In the genomic region with DNA sequence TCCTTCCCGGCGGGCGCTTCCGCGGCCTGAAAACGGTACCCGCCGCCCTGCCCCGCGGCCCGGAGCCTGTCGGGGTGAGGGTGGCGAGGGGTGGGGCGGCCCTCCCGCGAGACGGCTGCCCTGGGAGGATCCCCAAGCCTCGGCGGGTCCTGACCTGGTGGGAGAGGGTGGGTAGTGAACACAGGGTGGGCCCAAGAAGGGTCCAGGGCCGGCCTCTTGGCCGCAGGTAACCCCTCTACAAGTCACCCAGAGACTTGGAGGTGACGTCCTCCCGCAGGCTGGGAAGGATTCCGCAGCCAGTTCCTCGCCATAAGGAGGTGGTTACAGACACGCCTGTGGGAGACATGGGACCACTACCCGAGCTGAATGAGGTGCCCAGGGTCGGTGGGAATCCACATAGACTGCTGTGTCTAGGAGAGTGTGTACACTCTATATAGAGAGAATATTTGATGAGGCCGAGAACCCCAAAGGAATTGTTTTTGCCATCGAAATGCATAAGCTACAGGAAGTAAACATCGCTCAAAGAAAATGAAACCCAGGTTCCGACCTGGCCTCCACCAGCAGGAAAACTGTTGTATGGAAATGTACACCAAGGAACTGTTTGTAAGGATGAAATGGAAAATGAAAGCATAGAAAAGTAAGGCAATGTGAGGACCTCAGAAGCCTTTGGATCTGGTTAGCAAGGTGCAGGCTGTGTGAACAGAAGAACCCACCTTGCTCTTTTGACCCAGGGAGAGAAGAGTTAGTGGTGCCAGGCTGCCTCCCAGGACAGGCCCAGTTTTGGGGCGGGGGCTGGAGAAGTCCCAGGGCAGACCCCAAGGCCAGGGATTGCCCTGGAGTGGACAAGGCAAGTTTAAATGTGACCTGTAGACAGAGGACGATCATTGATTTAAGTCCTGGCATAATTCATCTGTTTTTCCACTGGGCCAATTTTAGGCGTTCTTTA, we compare ENCODE assay signal across 1 cellular context.
TF ChIP-seq lines count a peak whose summit lies in the region.

No MANE protein-coding gene starts in this region.

TF ChIP-seq in HepG2, 621 proteins besides CTCF, POLR2A, EP300 and RAD21 (continued from another document and continues in another):
- no peak for TF ChIP-seq GABPA (IDR thresholded peaks at IDR 0.05; ENCODE audit: low read depth, low read length)
- TF ChIP-seq GABPA (CRISPR knock-in tag; IDR thresholded peaks at IDR 0.05; ENCODE audit: low read depth), result no peak
- no peak for TF ChIP-seq PBX3 (CRISPR knock-in tag; IDR thresholded peaks at IDR 0.05; ENCODE audit: borderline replicate concordance)
- TF ChIP-seq, protein P1, sequence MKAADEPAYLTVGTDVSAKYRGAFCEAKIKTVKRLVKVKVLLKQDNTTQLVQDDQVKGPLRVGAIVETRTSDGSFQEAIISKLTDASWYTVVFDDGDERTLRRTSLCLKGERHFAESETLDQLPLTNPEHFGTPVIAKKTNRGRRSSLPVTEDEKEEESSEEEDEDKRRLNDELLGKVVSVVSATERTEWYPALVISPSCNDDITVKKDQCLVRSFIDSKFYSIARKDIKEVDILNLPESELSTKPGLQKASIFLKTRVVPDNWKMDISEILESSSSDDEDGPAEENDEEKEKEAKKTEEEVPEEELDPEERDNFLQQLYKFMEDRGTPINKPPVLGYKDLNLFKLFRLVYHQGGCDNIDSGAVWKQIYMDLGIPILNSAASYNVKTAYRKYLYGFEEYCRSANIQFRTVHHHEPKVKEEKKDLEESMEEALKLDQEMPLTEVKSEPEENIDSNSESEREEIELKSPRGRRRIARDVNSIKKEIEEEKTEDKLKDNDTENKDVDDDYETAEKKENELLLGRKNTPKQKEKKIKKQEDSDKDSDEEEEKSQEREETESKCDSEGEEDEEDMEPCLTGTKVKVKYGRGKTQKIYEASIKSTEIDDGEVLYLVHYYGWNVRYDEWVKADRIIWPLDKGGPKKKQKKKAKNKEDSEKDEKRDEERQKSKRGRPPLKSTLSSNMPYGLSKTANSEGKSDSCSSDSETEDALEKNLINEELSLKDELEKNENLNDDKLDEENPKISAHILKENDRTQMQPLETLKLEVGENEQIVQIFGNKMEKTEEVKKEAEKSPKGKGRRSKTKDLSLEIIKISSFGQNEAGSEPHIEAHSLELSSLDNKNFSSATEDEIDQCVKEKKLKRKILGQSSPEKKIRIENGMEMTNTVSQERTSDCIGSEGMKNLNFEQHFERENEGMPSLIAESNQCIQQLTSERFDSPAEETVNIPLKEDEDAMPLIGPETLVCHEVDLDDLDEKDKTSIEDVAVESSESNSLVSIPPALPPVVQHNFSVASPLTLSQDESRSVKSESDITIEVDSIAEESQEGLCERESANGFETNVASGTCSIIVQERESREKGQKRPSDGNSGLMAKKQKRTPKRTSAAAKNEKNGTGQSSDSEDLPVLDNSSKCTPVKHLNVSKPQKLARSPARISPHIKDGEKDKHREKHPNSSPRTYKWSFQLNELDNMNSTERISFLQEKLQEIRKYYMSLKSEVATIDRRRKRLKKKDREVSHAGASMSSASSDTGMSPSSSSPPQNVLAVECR (CRISPR knock-in tag; IDR thresholded peaks at IDR 0.05; ENCODE audit: borderline replicate concordance), result peak; percentile 44
- no peak for TF ChIP-seq NFIB (CRISPR knock-in tag; IDR thresholded peaks at IDR 0.05; ENCODE audit: borderline replicate concordance)
- TF ChIP-seq ZBTB33 (CRISPR knock-in tag; IDR thresholded peaks at IDR 0.05), result no peak
- no peak for TF ChIP-seq ZNF280D (CRISPR knock-in tag; IDR thresholded peaks at IDR 0.05)
- no peak for TF ChIP-seq ZNF207 (IDR thresholded peaks at IDR 0.05; ENCODE audit: borderline replicate concordance)
- TF ChIP-seq ZNF773 (CRISPR knock-in tag; IDR thresholded peaks at IDR 0.05; ENCODE audit: borderline replicate concordance), result no peak
- TF ChIP-seq DNMT3B (CRISPR knock-in tag; conservative IDR thresholded peaks at IDR 0.05), result no peak
- TF ChIP-seq, protein P2, sequence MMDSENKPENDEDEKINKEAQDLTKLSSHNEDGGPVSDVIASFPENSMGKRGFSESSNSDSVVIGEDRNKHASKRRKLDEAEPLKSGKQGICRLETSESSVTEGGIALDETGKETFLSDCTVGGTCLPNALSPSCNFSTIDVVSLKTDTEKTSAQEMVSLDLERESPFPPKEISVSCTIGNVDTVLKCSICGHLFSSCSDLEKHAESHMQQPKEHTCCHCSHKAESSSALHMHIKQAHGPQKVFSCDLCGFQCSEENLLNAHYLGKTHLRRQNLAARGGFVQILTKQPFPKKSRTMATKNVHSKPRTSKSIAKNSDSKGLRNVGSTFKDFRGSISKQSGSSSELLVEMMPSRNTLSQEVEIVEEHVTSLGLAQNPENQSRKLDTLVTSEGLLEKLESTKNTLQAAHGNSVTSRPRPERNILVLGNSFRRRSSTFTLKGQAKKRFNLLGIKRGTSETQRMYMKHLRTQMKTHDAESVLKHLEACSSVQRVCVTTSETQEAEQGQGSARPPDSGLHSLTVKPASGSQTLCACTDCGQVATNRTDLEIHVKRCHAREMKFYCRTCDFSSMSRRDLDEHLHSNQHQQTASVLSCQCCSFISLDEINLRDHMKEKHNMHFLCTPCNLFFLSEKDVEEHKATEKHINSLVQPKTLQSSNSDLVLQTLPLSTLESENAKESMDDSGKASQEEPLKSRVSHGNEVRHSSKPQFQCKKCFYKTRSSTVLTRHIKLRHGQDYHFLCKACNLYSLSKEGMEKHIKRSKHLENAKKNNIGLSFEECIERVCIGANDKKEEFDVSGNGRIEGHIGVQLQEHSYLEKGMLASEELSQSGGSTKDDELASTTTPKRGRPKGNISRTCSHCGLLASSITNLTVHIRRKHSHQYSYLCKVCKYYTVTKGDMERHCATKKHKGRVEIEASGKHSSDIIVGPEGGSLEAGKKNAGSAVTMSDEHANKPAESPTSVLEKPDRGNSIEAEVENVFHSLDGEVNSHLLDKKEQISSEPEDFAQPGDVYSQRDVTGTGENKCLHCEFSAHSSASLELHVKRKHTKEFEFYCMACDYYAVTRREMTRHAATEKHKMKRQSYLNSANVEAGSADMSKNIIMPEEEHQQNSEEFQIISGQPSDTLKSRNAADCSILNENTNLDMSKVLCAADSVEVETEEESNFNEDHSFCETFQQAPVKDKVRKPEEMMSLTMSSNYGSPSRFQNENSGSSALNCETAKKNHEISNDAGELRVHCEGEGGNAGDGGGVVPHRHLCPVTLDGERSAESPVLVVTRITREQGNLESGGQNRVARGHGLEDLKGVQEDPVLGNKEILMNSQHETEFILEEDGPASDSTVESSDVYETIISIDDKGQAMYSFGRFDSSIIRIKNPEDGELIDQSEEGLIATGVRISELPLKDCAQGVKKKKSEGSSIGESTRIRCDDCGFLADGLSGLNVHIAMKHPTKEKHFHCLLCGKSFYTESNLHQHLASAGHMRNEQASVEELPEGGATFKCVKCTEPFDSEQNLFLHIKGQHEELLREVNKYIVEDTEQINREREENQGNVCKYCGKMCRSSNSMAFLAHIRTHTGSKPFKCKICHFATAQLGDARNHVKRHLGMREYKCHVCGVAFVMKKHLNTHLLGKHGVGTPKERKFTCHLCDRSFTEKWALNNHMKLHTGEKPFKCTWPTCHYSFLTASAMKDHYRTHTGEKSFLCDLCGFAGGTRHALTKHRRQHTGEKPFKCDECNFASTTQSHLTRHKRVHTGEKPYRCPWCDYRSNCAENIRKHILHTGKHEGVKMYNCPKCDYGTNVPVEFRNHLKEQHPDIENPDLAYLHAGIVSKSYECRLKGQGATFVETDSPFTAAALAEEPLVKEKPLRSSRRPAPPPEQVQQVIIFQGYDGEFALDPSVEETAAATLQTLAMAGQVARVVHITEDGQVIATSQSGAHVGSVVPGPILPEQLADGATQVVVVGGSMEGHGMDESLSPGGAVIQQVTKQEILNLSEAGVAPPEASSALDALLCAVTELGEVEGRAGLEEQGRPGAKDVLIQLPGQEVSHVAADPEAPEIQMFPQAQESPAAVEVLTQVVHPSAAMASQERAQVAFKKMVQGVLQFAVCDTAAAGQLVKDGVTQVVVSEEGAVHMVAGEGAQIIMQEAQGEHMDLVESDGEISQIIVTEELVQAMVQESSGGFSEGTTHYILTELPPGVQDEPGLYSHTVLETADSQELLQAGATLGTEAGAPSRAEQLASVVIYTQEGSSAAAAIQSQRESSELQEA (CRISPR knock-in tag; IDR thresholded peaks at IDR 0.05; ENCODE audit: not compliant biosample characterization), result no peak
- no peak for TF ChIP-seq ZNF232 (CRISPR knock-in tag; IDR thresholded peaks at IDR 0.05; ENCODE audit: borderline replicate concordance)
- no peak for TF ChIP-seq TBX2 (CRISPR knock-in tag; IDR thresholded peaks at IDR 0.05; ENCODE audit: borderline replicate concordance)
- no peak for TF ChIP-seq SOX6 (IDR thresholded peaks at IDR 0.05)
- TF ChIP-seq SOX6 (CRISPR knock-in tag; IDR thresholded peaks at IDR 0.05), result no peak
- TF ChIP-seq SPEN (CRISPR knock-in tag; IDR thresholded peaks at IDR 0.05; ENCODE audit: low read depth), result peak; percentile 4; the same call in 1 of the 2 replicates
- TF ChIP-seq ZNF766 (CRISPR knock-in tag; IDR thresholded peaks at IDR 0.05; ENCODE audit: borderline replicate concordance), result no peak
- no peak for TF ChIP-seq SAFB2 (CRISPR knock-in tag; IDR thresholded peaks at IDR 0.05; ENCODE audit: borderline replicate concordance, low read depth)
- TF ChIP-seq ZZZ3 (CRISPR knock-in tag; IDR thresholded peaks at IDR 0.05; ENCODE audit: borderline replicate concordance), result no peak
- TF ChIP-seq HMG20A (CRISPR knock-in tag; IDR thresholded peaks at IDR 0.05; ENCODE audit: borderline replicate concordance), result no peak
- no peak for TF ChIP-seq KMT2B (CRISPR knock-in tag; IDR thresholded peaks at IDR 0.05)
- TF ChIP-seq, protein P3, sequence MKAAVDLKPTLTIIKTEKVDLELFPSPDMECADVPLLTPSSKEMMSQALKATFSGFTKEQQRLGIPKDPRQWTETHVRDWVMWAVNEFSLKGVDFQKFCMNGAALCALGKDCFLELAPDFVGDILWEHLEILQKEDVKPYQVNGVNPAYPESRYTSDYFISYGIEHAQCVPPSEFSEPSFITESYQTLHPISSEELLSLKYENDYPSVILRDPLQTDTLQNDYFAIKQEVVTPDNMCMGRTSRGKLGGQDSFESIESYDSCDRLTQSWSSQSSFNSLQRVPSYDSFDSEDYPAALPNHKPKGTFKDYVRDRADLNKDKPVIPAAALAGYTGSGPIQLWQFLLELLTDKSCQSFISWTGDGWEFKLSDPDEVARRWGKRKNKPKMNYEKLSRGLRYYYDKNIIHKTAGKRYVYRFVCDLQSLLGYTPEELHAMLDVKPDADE (CRISPR knock-in tag; IDR thresholded peaks at IDR 0.05), result no peak
- TF ChIP-seq SCMH1 (CRISPR knock-in tag; IDR thresholded peaks at IDR 0.05; ENCODE audit: borderline replicate concordance), result no peak
- TF ChIP-seq FOXA1 (IDR thresholded peaks at IDR 0.05), result no peak
- no peak for TF ChIP-seq FOXA1 (CRISPR knock-in tag; IDR thresholded peaks at IDR 0.05)
